In the genomic region with DNA sequence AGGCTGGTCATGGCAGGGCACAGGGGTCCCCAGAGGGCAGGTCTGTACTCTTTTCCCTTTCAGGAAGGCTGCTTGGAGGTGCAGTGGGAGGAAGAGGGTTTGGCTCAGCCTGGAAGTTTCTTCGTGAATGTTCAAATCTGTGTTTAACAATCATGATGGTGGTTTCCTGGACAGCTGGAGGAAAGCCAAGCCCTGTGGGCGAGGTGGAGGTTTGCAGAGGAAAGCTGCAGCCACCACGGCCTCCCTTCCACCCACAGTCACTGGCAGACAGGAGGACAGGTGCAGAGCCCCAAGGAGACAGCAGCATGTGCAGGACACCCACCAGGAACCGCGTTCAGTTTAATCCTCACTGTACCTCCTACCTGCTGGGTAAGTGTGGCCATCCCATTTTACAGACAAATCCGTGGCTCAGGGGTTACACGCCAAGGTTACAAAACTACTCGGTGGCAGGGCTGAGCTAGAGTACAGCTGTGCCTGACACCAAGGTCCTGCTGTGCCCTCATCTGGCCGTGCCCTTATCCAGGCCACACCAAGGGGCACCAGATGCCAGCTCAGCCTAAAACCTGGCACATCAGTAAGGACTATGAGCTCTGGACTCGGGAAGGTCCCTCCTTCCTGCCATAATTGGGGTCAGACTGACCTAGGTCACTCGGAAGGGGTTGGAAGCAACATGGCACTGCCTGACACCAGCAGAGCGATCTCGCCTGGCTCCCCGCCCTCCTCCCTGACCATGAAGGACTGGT, we compare ENCODE assay signal across 16 cellular contexts. TPM values are rescaled to one million over a fixed set of nuclear protein-coding genes. Genes with fewer than 3 reads are reported as not detected.
DNase-seq lines count a peak whose midpoint lies in the region; ATAC-seq and TF ChIP-seq lines count a peak whose summit lies in the region.
"Had no signal": no experiment of that assay in that cellular context is flagged by ENCODE, and none has a peak within 500 bp of the region (broad histone marks: within the 10 kb centered on the region; RNA-seq: fewer than 3 reads in every experiment).

No MANE protein-coding gene starts in this region.

- peak overlapping the region; percentile 41 for H3K27ac Mint-ChIP-seq in T-helper 17 cell
- H3K27ac Mint-ChIP-seq: stimulated activated naive CD8-positive, alpha-beta T cell treated with anti-CD3 and anti-CD28 coated beads, Interleukin-15, Interleukin-2, amounts not matched to agents 100 ng/mL and 50 ng/mL, for 24 hours had no signal

- intact Hi-C loops in right cardiac atrium (cut with DNase I) (no loop called here), left ventricle myocardium superior (cut with micrococcal nuclease) (no loop called here)

- peak; percentile 39 to 59 (median 49) for DNase-seq in right cardiac atrium
- DNase-seq in left ventricle myocardium superior, result no peak
- DNase-seq in T-helper 17 cell, result no peak
- DNase-seq in epithelial cell of esophagus (ENCODE audit: low read depth), result peak; percentile 14
- no peak for DNase-seq in coronary artery (ENCODE audit: low spot score)
- no peak for DNase-seq in ecto neural progenitor cell (ENCODE audit: low spot score)
- no peak for DNase-seq in omental fat pad (ENCODE audit: low spot score)
- DNase-seq: activated CD8-positive, alpha-beta memory T cell treated with anti-CD3 and anti-CD28 coated beads, Interleukin-2, amount 50 U/mL, for 48 hours; aorta; BE2C; midbrain; stimulated activated CD4-positive, alpha-beta T cell treated with anti-CD3 and anti-CD28 coated beads, Interleukin-2, amount 100 ng/mL, for 48 hours; T-helper 9 cell had no signal

- H3K27me3 ChIP-seq in right cardiac atrium (ENCODE audit: control insufficient read depth, insufficient read depth), result no peaks in the 10 kb centered on the region
- H3K27me3 ChIP-seq: BE2C had no signal

- no peaks in the 10 kb centered on the region for H3K27me3 Mint-ChIP-seq in T-helper 17 cell
- H3K27me3 Mint-ChIP-seq: stimulated activated naive CD8-positive, alpha-beta T cell treated with anti-CD3 and anti-CD28 coated beads, Interleukin-15, Interleukin-2, amounts not matched to agents 100 ng/mL and 50 ng/mL, for 24 hours had no signal

- TF ChIP-seq CTCF in epithelial cell of esophagus (IDR thresholded peaks at IDR 0.05; ENCODE audit: insufficient read depth, low read depth, low read length, missing control alignments), result no peak
- no peak for TF ChIP-seq CTCF in coronary artery (IDR thresholded peaks at IDR 0.05)
- no peak for TF ChIP-seq CTCF in omental fat pad (IDR thresholded peaks at IDR 0.05)

- H3K4me1 Mint-ChIP-seq in T-helper 17 cell, result peaks cover 22% of the 10 kb centered on the region

- H3K36me3 Mint-ChIP-seq in T-helper 17 cell (ENCODE audit: low read depth), result peaks cover 12% of the 10 kb centered on the region

- peak overlapping the region; percentile 25 for H3K4me3 Mint-ChIP-seq in T-helper 17 cell
- H3K4me3 Mint-ChIP-seq: stimulated activated naive CD8-positive, alpha-beta T cell treated with anti-CD3 and anti-CD28 coated beads, Interleukin-15, Interleukin-2, amounts not matched to agents 100 ng/mL and 50 ng/mL, for 24 hours had no signal

- no peak overlapping the region for H3K4me3 ChIP-seq in right cardiac atrium (ENCODE audit: low read length)
- no peak overlapping the region for H3K4me3 ChIP-seq in epithelial cell of esophagus (ENCODE audit: low read length)
- H3K4me3 ChIP-seq in coronary artery, result no peak overlapping the region
- H3K4me3 ChIP-seq: prostate gland had no signal

- H3K9me3 ChIP-seq in right cardiac atrium (ENCODE audit: control insufficient read depth, low read length) (no peaks in the 10 kb centered on the region), T-helper 17 cell (ENCODE audit: control insufficient read depth, low read length, poor library complexity, severe bottlenecking) (no peaks in the 10 kb centered on the region)
- H3K9me3 ChIP-seq: BE2C, prostate gland had no signal

- ATAC-seq in right cardiac atrium (peak in 1 of 2 donors; percentile 15), left ventricle myocardium superior (no peak), T-helper 17 cell (peak; percentile 27), HG02588 (IDR thresholded peaks at IDR 0.05; ENCODE audit: unreplicated experiment) (no peak), omental fat pad (ENCODE audit: low FRiP score) (no peak)

- H3K4me1 ChIP-seq in right cardiac atrium (ENCODE audit: control insufficient read depth, insufficient read depth, low read length), result no peaks in the 10 kb centered on the region
- H3K4me1 ChIP-seq: BE2C, prostate gland had no signal

- WGBS in right cardiac atrium, result 67% methylated on average over 14 of the region's 14 CpGs

- H3K27ac ChIP-seq in right cardiac atrium (ENCODE audit: low read length), result no peak overlapping the region
- no peak overlapping the region for H3K27ac ChIP-seq in coronary artery
- H3K27ac ChIP-seq: prostate gland had no signal

RNA-seq across cellular contexts. Expression of gene SUGP2, which starts 34.1 kb away (rescaled TPM):
- total RNA-seq in right cardiac atrium (10 to 100 TPM; 50.3 to 77.7 (median 71.0) TPM), left ventricle myocardium superior (71.9 TPM), T-helper 17 cell (100 to 1,000 TPM; 109 to 127 TPM), omental fat pad (10 to 100 TPM; 30.3 to 54.5 (median 36.3) TPM)
- polyA plus RNA-seq in right cardiac atrium, result 48.3 TPM

RNA-seq across cellular contexts. Expression of gene ARMC6, which starts 34.2 kb away (rescaled TPM):
- total RNA-seq in right cardiac atrium (10 to 100 TPM; 12.1 to 14.7 (median 13.8) TPM), left ventricle myocardium superior (12.2 TPM), T-helper 17 cell (10 to 100 TPM; 11.6 to 12.3 TPM), omental fat pad (10 to 100 TPM; 16.9 to 39.5 (median 25.4) TPM)
- polyA plus RNA-seq in right cardiac atrium, result 16.7 TPM

RNA-seq across cellular contexts. Expression of gene HOMER3, which starts 58.2 kb away (rescaled TPM):
- total RNA-seq in right cardiac atrium (10 to 100 TPM; 10.2 to 14.9 (median 12.4) TPM), left ventricle myocardium superior (10.4 TPM), T-helper 17 cell (1 to 10 TPM; 3.3 to 4.7 TPM), omental fat pad (10 to 100 TPM; 16.6 to 47.8 (median 40.6) TPM)
- polyA plus RNA-seq in right cardiac atrium, result 26.5 TPM

Comparison
In these comparisons a context has a peak if more than half of its experiments do, and no peak if none do; other contexts are left out.
1. DNase-seq: peak in right cardiac atrium (3 of 3) and epithelial cell of esophagus (single experiment); none in left ventricle myocardium superior (single experiment), T-helper 17 cell (0 of 3), coronary artery (single experiment), ecto neural progenitor cell (single experiment) and omental fat pad (single experiment).